ENCODE assay signal across 8 cellular contexts in the genomic region with DNA sequence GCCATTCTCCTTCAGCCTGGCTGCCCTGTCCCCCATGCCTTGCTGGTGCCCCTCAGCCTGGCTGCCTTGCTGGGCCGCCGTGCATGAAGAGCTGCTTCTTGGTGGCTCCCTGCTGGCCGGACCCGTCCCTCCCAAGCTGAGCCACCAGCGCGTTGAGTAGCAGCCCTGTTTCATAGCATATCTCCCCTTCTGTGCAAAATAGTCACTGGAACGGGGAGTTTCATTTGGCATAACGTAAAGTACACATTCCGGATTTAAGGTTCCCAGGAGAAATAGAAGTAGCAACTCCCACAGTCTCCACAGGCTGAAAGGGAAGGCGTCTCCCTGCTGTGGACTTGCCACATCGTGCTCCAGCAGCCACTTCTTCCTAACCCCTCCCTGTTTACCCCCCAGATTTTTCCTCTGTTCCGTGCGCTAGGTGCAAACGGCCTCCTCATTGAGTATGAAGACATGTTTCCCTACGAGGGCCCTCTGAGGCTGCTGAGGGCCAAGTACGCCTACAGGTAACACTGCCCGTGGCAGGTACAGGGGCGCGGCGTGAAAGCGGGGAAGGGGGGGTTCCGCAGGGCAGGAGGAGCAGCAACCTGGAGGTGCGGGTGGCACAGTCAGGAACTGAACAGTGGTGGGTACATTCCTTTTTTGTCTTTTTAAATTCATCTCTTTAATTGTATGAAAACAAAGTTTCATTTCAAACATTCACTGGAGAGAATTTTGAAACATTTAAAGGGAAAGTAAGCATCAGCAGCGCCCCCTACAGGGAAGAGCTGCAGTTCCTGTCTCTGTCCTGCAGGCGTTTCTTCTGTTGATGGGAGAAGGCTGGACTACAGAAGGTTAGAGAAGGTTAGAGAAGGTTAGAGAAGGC. TPM values are rescaled to one million over a fixed set of nuclear protein-coding genes. Genes with fewer than 3 reads are reported as not detected.
A peak's percentile ranks its signal among the peaks of the same experiment; 100 is the strongest.
DNase-seq lines count a peak whose midpoint lies in the region; ATAC-seq and TF ChIP-seq lines count a peak whose summit lies in the region.

No MANE protein-coding gene starts in this region.

- no peaks in the 10 kb centered on the region for H3K9me3 ChIP-seq in parathyroid adenoma (ENCODE audit: control insufficient read depth, low read length)

- peaks cover 8% of the 10 kb centered on the region for H3K4me1 Mint-ChIP-seq in endothelial cell (ENCODE audit: unreplicated experiment)

- no peaks in the 10 kb centered on the region for H3K36me3 ChIP-seq in parathyroid adenoma (ENCODE audit: control insufficient read depth, insufficient read depth, low read length)

- peak; percentile 62 for TF ChIP-seq CTCF in endothelial cell (IDR thresholded peaks at IDR 0.05; ENCODE audit: unreplicated experiment)
- TF ChIP-seq CTCF in parathyroid adenoma (IDR thresholded peaks at IDR 0.05) = peak; percentile 61

- no peak overlapping the region for H3K4me2 ChIP-seq in parathyroid adenoma (ENCODE audit: low read length)

- H3K27ac ChIP-seq in parathyroid adenoma = no peak overlapping the region

- H3K4me1 ChIP-seq in parathyroid adenoma = peaks cover 3% of the 10 kb centered on the region

- peak overlapping the region; percentile 17 for H3K27ac Mint-ChIP-seq in endothelial cell (ENCODE audit: unreplicated experiment)

- no peaks in the 10 kb centered on the region for H3K79me2 ChIP-seq in parathyroid adenoma

- H3K4me3 ChIP-seq in parathyroid adenoma (ENCODE audit: low read depth, low read length) = no peak overlapping the region

- no peak overlapping the region for H2AFZ ChIP-seq in parathyroid adenoma

- no peak overlapping the region for H3K4me3 Mint-ChIP-seq in endothelial cell (ENCODE audit: unreplicated experiment)

- in situ Hi-C loops in G401 (cut with HindIII; ENCODE audit: low sequenced_read_pairs) = no loop called here

- H3K27me3 Mint-ChIP-seq in endothelial cell (ENCODE audit: unreplicated experiment) = peaks cover 4% of the 10 kb centered on the region

- no peaks in the 10 kb centered on the region for H3K27me3 ChIP-seq in parathyroid adenoma (ENCODE audit: control insufficient read depth, insufficient read depth, low read length)

- H3K9me3 Mint-ChIP-seq in endothelial cell (ENCODE audit: unreplicated experiment) = peaks cover 4% of the 10 kb centered on the region

- peaks cover 22% of the 10 kb centered on the region for H3K36me3 Mint-ChIP-seq in endothelial cell (ENCODE audit: low read depth, unreplicated experiment)

- ATAC-seq in GM21526 (IDR thresholded peaks at IDR 0.05; ENCODE audit: low FRiP score, unreplicated experiment) (no peak), HG02938 (IDR thresholded peaks at IDR 0.05; ENCODE audit: unreplicated experiment) (no peak)

- H3K9ac ChIP-seq in parathyroid adenoma = no peak overlapping the region

- DNase-seq in G401 (ENCODE audit: low spot score) (peak; percentile 20), M059J (ENCODE audit: low read depth) (peak; percentile 31), endothelial cell (ENCODE audit: low spot score) (peak; percentile 33), cerebellum (ENCODE audit: low spot score) (no peak)
- DNase-seq in activated CD4-positive, alpha-beta T cell treated with anti-CD3 and anti-CD28 coated beads, Interleukin-2, amount 50 U/mL, for 24 hours (ENCODE audit: low read depth in 1 of 2, low spot score in 1 of 2) = peak; percentile 31 to 37

RNA-seq across cellular contexts. Expression of a gene that starts 5.8 kb away (rescaled TPM):
- total RNA-seq in G401 (2014; rRNA removed; shearing (Covaris generic)) = 24.7 and 65.0 TPM in 2 replicates
- total RNA-seq in M059J (2014; rRNA removed; shearing (Covaris generic)) = 34.5 and 57.7 TPM in 2 replicates
- total RNA-seq in endothelial cell (ENCODE audit: unreplicated experiment) (15.7 TPM), cerebellum (18.1 TPM)

RNA-seq across cellular contexts. Expression of a gene that starts 6.1 kb away (rescaled TPM):
- total RNA-seq in G401 (2014; rRNA removed; shearing (Covaris generic)) = 27.4 and 45.3 TPM in 2 replicates
- total RNA-seq in M059J (2014; rRNA removed; shearing (Covaris generic)) = 4.6 and 7.3 TPM in 2 replicates
- total RNA-seq in endothelial cell (ENCODE audit: unreplicated experiment) (22.0 TPM), cerebellum (17.8 TPM)

RNA-seq across cellular contexts. Expression of a gene that starts 26.3 kb away (rescaled TPM):
- 48.7 and 64.5 TPM in 2 replicates for total RNA-seq in G401 (2014; rRNA removed; shearing (Covaris generic))
- total RNA-seq in M059J (2014; rRNA removed; shearing (Covaris generic)) = 45.1 and 55.5 TPM in 2 replicates
- total RNA-seq in endothelial cell (ENCODE audit: unreplicated experiment) (75.7 TPM), cerebellum (32.2 TPM)

RNA-seq across cellular contexts. Expression of a gene that starts 34.3 kb away (rescaled TPM):
- total RNA-seq in G401 (2014; rRNA removed; shearing (Covaris generic)) = 16.5 and 34.0 TPM in 2 replicates
- total RNA-seq in M059J (2014; rRNA removed; shearing (Covaris generic)) = 68.2 and 84.2 TPM in 2 replicates
- 88.7 TPM for total RNA-seq in endothelial cell (ENCODE audit: unreplicated experiment)
- 67.9 TPM for total RNA-seq in cerebellum

RNA-seq across cellular contexts. Expression of a gene that starts 52.7 kb away (rescaled TPM):
- 1.5 TPM in 1 of 2 replicates, not detected in the other for total RNA-seq in G401 (2014; rRNA removed; shearing (Covaris generic))
- total RNA-seq in M059J (2014; rRNA removed; shearing (Covaris generic)) = not detected in 2 replicates
- total RNA-seq in endothelial cell (ENCODE audit: unreplicated experiment) = not detected
- not detected for total RNA-seq in cerebellum
